ENCODE assay signal across 9 cellular contexts in genomic region chr2:6310186-6310909, GRCh38.
DNase-seq lines count a peak whose midpoint lies in the region; ATAC-seq and TF ChIP-seq lines count a peak whose summit lies in the region.
"Had no signal": no experiment of that assay in that cellular context is flagged by ENCODE, and none has a peak within 500 bp of the region (broad histone marks: within the 10 kb centered on the region; RNA-seq: fewer than 3 reads in every experiment).

No MANE protein-coding gene starts in this region.

- H3K4me1 Mint-ChIP-seq in activated CD8-positive, alpha-beta T cell treated with anti-CD3 and anti-CD28 coated beads for 36 hours (ENCODE audit: low read depth), result no peaks in the 10 kb centered on the region

- CTCF ChIA-PET in activated CD8-positive, alpha-beta T cell treated with anti-CD3 and anti-CD28 coated beads for 36 hours (lab: Charles Lee), result no interaction called here

- H3K27ac Mint-ChIP-seq in activated CD8-positive, alpha-beta T cell treated with anti-CD3 and anti-CD28 coated beads for 36 hours, result no peak overlapping the region

- H4K20me1 ChIP-seq in BLaER1 treated with 17β-estradiol and CSF1 and Interleukin-3, amounts not matched to agents 10 nM and 100 nM, result peaks cover 0 to 5% (median 0%) of the 10 kb centered on the region in 11 experiments; a peak in 2 of 22 replicates

- TF ChIP-seq POLR2A in heart left ventricle (IDR thresholded peaks at IDR 0.05), result no peak

- peaks cover 13 to 64% (median 53%) of the 10 kb centered on the region in 10 experiments; a peak in 18 of 20 replicates for H3K4me1 ChIP-seq in BLaER1 treated with 17β-estradiol and CSF1 and Interleukin-3, amounts not matched to agents 10 nM and 100 nM
- no peaks in the 10 kb centered on the region for H3K4me1 ChIP-seq in heart left ventricle

- POLR2A ChIA-PET in activated CD8-positive, alpha-beta T cell treated with anti-CD3 and anti-CD28 coated beads for 36 hours (lab: Charles Lee), result no interaction called here

- no peak overlapping the region for H3K4me3 Mint-ChIP-seq in activated CD8-positive, alpha-beta T cell treated with anti-CD3 and anti-CD28 coated beads for 36 hours

- no peaks in the 10 kb centered on the region for H3K36me3 Mint-ChIP-seq in activated CD8-positive, alpha-beta T cell treated with anti-CD3 and anti-CD28 coated beads for 36 hours (ENCODE audit: low read depth)

- H3K4me2 ChIP-seq in BLaER1 treated with 17β-estradiol and CSF1 and Interleukin-3, amounts not matched to agents 10 nM and 100 nM, result peak overlapping the region; percentile 36 to 95 (median 82)

- TF ChIP-seq CTCF in heart left ventricle (IDR thresholded peaks at IDR 0.05), result no peak
- no peak for TF ChIP-seq CTCF in activated CD8-positive, alpha-beta T cell treated with anti-CD3 and anti-CD28 coated beads for 36 hours (IDR thresholded peaks at IDR 0.05)

- peaks cover 1% of the 10 kb centered on the region for H3K9me3 Mint-ChIP-seq in activated CD8-positive, alpha-beta T cell treated with anti-CD3 and anti-CD28 coated beads for 36 hours

- peak overlapping the region in 4 of 10 experiments; percentile 18 to 38 (median 30); a peak in 6 of 20 replicates for H3K4me3 ChIP-seq in BLaER1 treated with 17β-estradiol and CSF1 and Interleukin-3, amounts not matched to agents 10 nM and 100 nM
- H3K4me3 ChIP-seq in SK-N-MC (peak overlapping the region; percentile 59), heart left ventricle (no peak overlapping the region)

- H3K27me3 Mint-ChIP-seq in activated CD8-positive, alpha-beta T cell treated with anti-CD3 and anti-CD28 coated beads for 36 hours, result peaks cover 1% of the 10 kb centered on the region

- WGBS in heart left ventricle, 4 donors, result 26 to 35% (median 27%) methylated on average over 11 of the region's 11 CpGs

- H3K36me3 ChIP-seq in BLaER1 treated with 17β-estradiol and CSF1 and Interleukin-3, amounts not matched to agents 10 nM and 100 nM, result no peaks in the 10 kb centered on the region
- H3K36me3 ChIP-seq in SK-N-MC (ENCODE audit: insufficient read depth, low read length) (no peaks in the 10 kb centered on the region), heart left ventricle (no peaks in the 10 kb centered on the region)

- DNase-seq in SK-N-MC (ENCODE audit: low read depth, low spot score) (peak; percentile 66), heart left ventricle (no peak)
- DNase-seq in activated T-cell treated with anti-CD3 and anti-CD28 coated beads, Interleukin-2, amount 50 U/mL, for 1 hour, result no peak
- no peak for DNase-seq in activated effector memory CD4-positive, alpha-beta T cell treated with anti-CD3 and anti-CD28 coated beads, Interleukin-2, amount 50 U/mL, for 16 hours
- DNase-seq in activated CD8-positive, alpha-beta T cell treated with anti-CD3 and anti-CD28 coated beads for 36 hours, result no peak
- DNase-seq: stimulated activated naive CD4-positive, alpha-beta T cell had no signal

- peaks cover 0 to 22% (median 10%) of the 10 kb centered on the region in 11 experiments; a peak in 18 of 22 replicates for H3K9me3 ChIP-seq in BLaER1 treated with 17β-estradiol and CSF1 and Interleukin-3, amounts not matched to agents 10 nM and 100 nM (replicated peaks in 1 of 11)
- no peaks in the 10 kb centered on the region for H3K9me3 ChIP-seq in SK-N-MC (ENCODE audit: low read depth, low read length)
- peaks cover 0 to 7% (median 0%) of the 10 kb centered on the region in 12 donors for H3K9me3 ChIP-seq in heart left ventricle

- H3K9ac ChIP-seq in BLaER1 treated with 17β-estradiol and CSF1 and Interleukin-3, amounts not matched to agents 10 nM and 100 nM, result peak overlapping the region in 4 of 11 experiments; percentile 24 to 42 (median 34); a peak in 6 of 22 replicates
- no peak overlapping the region for H3K9ac ChIP-seq in SK-N-MC (ENCODE audit: insufficient read length)

- ATAC-seq in GM21423 (IDR thresholded peaks at IDR 0.05; ENCODE audit: unreplicated experiment), result peak; percentile 21
- ATAC-seq in HG03354 (IDR thresholded peaks at IDR 0.05; ENCODE audit: poor library complexity, severe bottlenecking, unreplicated experiment), result peak; percentile 23
- ATAC-seq in heart left ventricle, result no peak
- no peak for ATAC-seq in activated CD8-positive, alpha-beta T cell treated with anti-CD3 and anti-CD28 coated beads for 36 hours

- H3K27me3 ChIP-seq in BLaER1 treated with 17β-estradiol and CSF1 and Interleukin-3, amounts not matched to agents 10 nM and 100 nM, result no peaks in the 10 kb centered on the region
- H3K27me3 ChIP-seq in heart left ventricle, result peaks cover 0 to 8% (median 0%) of the 10 kb centered on the region in 9 donors

- peak overlapping the region in 2 of 11 experiments; percentile 28 to 45; a peak in 3 of 22 replicates for H3K27ac ChIP-seq in BLaER1 treated with 17β-estradiol and CSF1 and Interleukin-3, amounts not matched to agents 10 nM and 100 nM
- H3K27ac ChIP-seq in SK-N-MC (no peak overlapping the region), heart left ventricle (no peak overlapping the region)

- intact Hi-C loops in heart left ventricle (cut with DNase I), result no loop called here
- intact Hi-C loops in activated CD8-positive, alpha-beta T cell treated with anti-CD3 and anti-CD28 coated beads for 36 hours (cut with micrococcal nuclease), result no loop called here

Comparison
In these comparisons a context has a peak if more than half of its experiments do, and no peak if none do; other contexts are left out.
1. ATAC-seq: peak in GM21423 (single experiment) and HG03354 (single experiment); none in heart left ventricle (0 of 4) and activated CD8-positive, alpha-beta T cell treated with anti-CD3 and anti-CD28 coated beads for 36 hours (single experiment).